In genomic region chr20:57998981-57999464, GRCh38 we compare ENCODE assay signal across 14 cellular contexts.
DNase-seq lines count a peak whose midpoint lies in the region; ATAC-seq and TF ChIP-seq lines count a peak whose summit lies in the region.
"Had no signal": no experiment of that assay in that cellular context is flagged by ENCODE, and none has a peak within 500 bp of the region (broad histone marks: within the 10 kb centered on the region; RNA-seq: fewer than 3 reads in every experiment).

No MANE protein-coding gene starts in this region.

- peaks cover 5 to 68% (median 46%) of the 10 kb centered on the region in 9 donors for H3K4me1 ChIP-seq in heart right ventricle
- H3K4me1 ChIP-seq in right atrium auricular region, result peaks cover 0 to 34% of the 10 kb centered on the region in 2 donors
- peaks cover 5 to 23% (median 9%) of the 10 kb centered on the region in 3 donors for H3K4me1 ChIP-seq in esophagus squamous epithelium
- peaks cover 9% of the 10 kb centered on the region for H3K4me1 ChIP-seq in neural progenitor cell
- no peaks in the 10 kb centered on the region for H3K4me1 ChIP-seq in uterus

- intact Hi-C loops in heart right ventricle (cut with DNase I), result loop anchor here in 1 of 10 donors (5.0 kb wide), 1 partner anchor 78 kb away; no protein-coding TSS in a partner anchor
- intact Hi-C loops in esophagus squamous epithelium (cut with DNase I), result no loop called here
- intact Hi-C loops in uterus (cut with DNase I; ENCODE audit: low total_unique reads), result no loop called here

- no peaks in the 10 kb centered on the region for H3K27me3 ChIP-seq in heart right ventricle
- no peaks in the 10 kb centered on the region for H3K27me3 ChIP-seq in right atrium auricular region
- H3K27me3 ChIP-seq in esophagus squamous epithelium, result peaks cover 0 to 22% (median 0%) of the 10 kb centered on the region in 4 donors
- H3K27me3 ChIP-seq in neural progenitor cell, result peaks cover 15% of the 10 kb centered on the region
- no peaks in the 10 kb centered on the region for H3K27me3 ChIP-seq in uterus

- H3K27ac ChIP-seq in heart right ventricle (peak overlapping the region in 8 of 10 donors; percentile 31 to 83 (median 54)), right atrium auricular region (peak overlapping the region in 1 of 2 donors; percentile 29), esophagus squamous epithelium (peak overlapping the region in 3 of 4 donors; percentile 27 to 66 (median 44)), neural progenitor cell (no peak overlapping the region), uterus (peak overlapping the region; percentile 48 to 59)
- H3K27ac ChIP-seq: WERI-Rb-1 had no signal

- no peaks in the 10 kb centered on the region for H4K20me1 ChIP-seq in neural progenitor cell (ENCODE audit: low read depth)

- DNase-seq in heart right ventricle (no peak), right atrium auricular region (ENCODE audit: low spot score) (no peak), esophagus squamous epithelium (lab: John Stamatoyannopoulos, UW) (no peak), neural progenitor cell (ENCODE audit: low spot score) (no peak), uterus (no peak), T-helper 1 cell (no peak), GM13977 (ENCODE audit: low spot score) (no peak), NOMO-1 treated with dmso at 0.1 percent for 144 hours (lab: John Stamatoyannopoulos, UW; ENCODE audit: unreplicated experiment) (no peak)
- DNase-seq: activated gamma-delta T cell treated with Interleukin-2 at 50 U/mL for 16 hours; kidney; NCI-H1436 treated with DMSO at 0.1 percent for 48 hours; retina; stimulated activated CD4-positive, alpha-beta T cell treated with anti-CD3 and anti-CD28 coated beads, Interleukin-4, amount 100 ng/mL, for 24 hours; WERI-Rb-1 had no signal

- H3K4me2 ChIP-seq in neural progenitor cell, result peak overlapping the region; percentile 74

- no peaks in the 10 kb centered on the region for H3K79me2 ChIP-seq in neural progenitor cell (ENCODE audit: low read depth)

- 46 to 48% methylated on average over 9 of the region's 9 CpGs for WGBS in heart right ventricle, 2 donors
- WGBS in esophagus squamous epithelium, 2 donors, result 33 to 34% methylated on average over 6 to 7 of the region's 9 CpGs

- no peaks in the 10 kb centered on the region for H3K36me3 Mint-ChIP-seq in neural progenitor cell

- TF ChIP-seq CTCF in heart right ventricle (IDR thresholded peaks at IDR 0.05), result no peak
- no peak for TF ChIP-seq CTCF in right atrium auricular region (IDR thresholded peaks at IDR 0.05)
- TF ChIP-seq CTCF in esophagus squamous epithelium (IDR thresholded peaks at IDR 0.05), result no peak
- TF ChIP-seq CTCF in neural progenitor cell (IDR thresholded peaks at IDR 0.05), result no peak
- TF ChIP-seq CTCF in uterus (IDR thresholded peaks at IDR 0.05), result no peak
- TF ChIP-seq CTCF in GM13977 (IDR thresholded peaks at IDR 0.05; ENCODE audit: extremely low read depth, insufficient read depth, missing control alignments), result no peak

- H3K4me1 Mint-ChIP-seq in neural progenitor cell, result peaks cover 30% of the 10 kb centered on the region

- no peak overlapping the region for H3K27ac Mint-ChIP-seq in neural progenitor cell

- H3K4me3 Mint-ChIP-seq in neural progenitor cell, result no peak overlapping the region

- no peaks in the 10 kb centered on the region for H3K9me3 ChIP-seq in heart right ventricle
- no peaks in the 10 kb centered on the region for H3K9me3 ChIP-seq in right atrium auricular region
- H3K9me3 ChIP-seq in esophagus squamous epithelium, result no peaks in the 10 kb centered on the region
- no peaks in the 10 kb centered on the region for H3K9me3 ChIP-seq in neural progenitor cell (ENCODE audit: low read depth)
- no peaks in the 10 kb centered on the region for H3K9me3 ChIP-seq in uterus

- H3F3A ChIP-seq in neural progenitor cell (ENCODE audit: low read depth), result peaks cover 15% of the 10 kb centered on the region

- H3K36me3 ChIP-seq in heart right ventricle, result no peaks in the 10 kb centered on the region
- no peaks in the 10 kb centered on the region for H3K36me3 ChIP-seq in right atrium auricular region
- H3K36me3 ChIP-seq in esophagus squamous epithelium, result no peaks in the 10 kb centered on the region
- no peaks in the 10 kb centered on the region for H3K36me3 ChIP-seq in neural progenitor cell
- no peaks in the 10 kb centered on the region for H3K36me3 ChIP-seq in uterus
- H3K36me3 ChIP-seq: WERI-Rb-1 had no signal

- H3K9me3 Mint-ChIP-seq in neural progenitor cell, result peaks cover 2% of the 10 kb centered on the region

- no peak for ATAC-seq in heart right ventricle

- in situ Hi-C loops in GM13977 (cut with MboI; ENCODE audit: low pct_unique_long_range_greater_than_20kb, low sequenced_read_pairs, unreplicated experiment), result no loop called here

- peaks cover 2% of the 10 kb centered on the region for H3K27me3 Mint-ChIP-seq in neural progenitor cell (ENCODE audit: insufficient read depth, low read depth)

- H3K4me3 ChIP-seq in heart right ventricle (peak overlapping the region in 7 of 10 donors; percentile 4 to 21 (median 20)), right atrium auricular region (peak overlapping the region in 1 of 2 donors; percentile 26), esophagus squamous epithelium (peak overlapping the region in 2 of 4 donors; percentile 18 to 43), neural progenitor cell (peak overlapping the region; percentile 28), uterus (no peak overlapping the region)

- TF ChIP-seq POLR2A in esophagus squamous epithelium (IDR thresholded peaks at IDR 0.05), result no peak
- no peak for TF ChIP-seq POLR2A in uterus (IDR thresholded peaks at IDR 0.05)

- H3K9ac ChIP-seq in neural progenitor cell, result no peak overlapping the region

- H2AFZ ChIP-seq in neural progenitor cell (replicated peaks), result peak overlapping the region; percentile 44

Comparison
In these comparisons a context has a peak if more than half of its experiments do, and no peak if none do; other contexts are left out.
1. H3K4me3 ChIP-seq: peak in heart right ventricle (7 of 10) and neural progenitor cell (single experiment); none in uterus (0 of 2).